In the genomic region with DNA sequence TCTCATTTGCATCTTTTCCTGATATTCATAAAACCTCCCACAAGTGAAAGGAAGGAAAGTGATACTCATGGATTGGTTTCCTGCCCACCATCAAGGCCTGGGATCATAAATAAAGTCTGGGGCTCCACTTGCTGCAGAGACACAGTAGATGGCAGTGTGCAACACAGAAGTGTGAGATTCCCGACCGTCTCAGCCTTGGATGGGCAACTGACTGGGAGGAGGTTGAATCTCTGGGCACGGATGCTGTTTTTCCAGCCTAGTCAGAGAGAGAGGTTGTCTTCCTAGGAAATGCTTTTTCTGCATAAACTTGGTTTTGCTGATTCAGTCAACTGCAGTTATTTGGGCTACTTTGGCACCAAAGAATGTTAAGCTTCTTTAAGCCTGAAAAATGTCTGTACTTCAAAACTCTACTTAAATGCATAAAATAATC, we compare ENCODE assay signal across 7 cellular contexts. TPM values are rescaled to one million over a fixed set of nuclear protein-coding genes. Genes with fewer than 3 reads are reported as not detected.
DNase-seq lines count a peak whose midpoint lies in the region; ATAC-seq and TF ChIP-seq lines count a peak whose summit lies in the region.

No MANE protein-coding gene starts in this region.

- H4K20me1 ChIP-seq in GM23338 (replicated peaks; ENCODE audit: insufficient read depth), result no peaks in the 10 kb centered on the region

- no peak overlapping the region for H3K4me2 ChIP-seq in GM23338

- DNase-seq in GM23338 (ENCODE audit: low spot score) (peak; percentile 81), NCI-H2171 (lab: John Stamatoyannopoulos, UW) (peak; percentile 67), astrocyte of the hippocampus (ENCODE audit: low read depth, low spot score) (peak; percentile 89), iPS DF 4.7 (ENCODE audit: extremely low read depth, low spot score) (peak; percentile 46), testis (peak; percentile 77)

- TF ChIP-seq CTCF in GM23338 (conservative IDR thresholded peaks at IDR 0.05; ENCODE audit: low read depth in 2 of 2) (peak; percentile 76 to 92), testis (IDR thresholded peaks at IDR 0.05) (peak; percentile 27 to 45 (median 31))

- peaks cover 2% of the 10 kb centered on the region for H3K9me2 ChIP-seq in GM23338 (ENCODE audit: insufficient read depth)

- TF ChIP-seq POLR2A in testis (IDR thresholded peaks at IDR 0.05), result no peak

- H3K79me2 ChIP-seq in GM23338 (replicated peaks; ENCODE audit: insufficient read depth), result no peaks in the 10 kb centered on the region

- H3K27ac ChIP-seq in GM23338 (ENCODE audit: low read depth) (no peak overlapping the region), testis (no peak overlapping the region)

- H3K9me3 ChIP-seq in testis, result no peaks in the 10 kb centered on the region

- no peaks in the 10 kb centered on the region for H3K27me3 Mint-ChIP-seq in GM23338 (ENCODE audit: insufficient read depth, low read depth, poor library complexity)

- no peak overlapping the region for H3K4me3 Mint-ChIP-seq in GM23338

- WGBS in testis, 2 donors, result 26 to 43% methylated on average over 3 of the region's 3 CpGs

- H3K4me1 ChIP-seq in GM23338 (ENCODE audit: insufficient read depth), result no peaks in the 10 kb centered on the region
- no peaks in the 10 kb centered on the region for H3K4me1 ChIP-seq in testis

- no peak overlapping the region for H2AFZ ChIP-seq in GM23338

- no peaks in the 10 kb centered on the region for H3K9me3 Mint-ChIP-seq in GM23338

- H3K4me1 Mint-ChIP-seq in GM23338, result peaks cover 9% of the 10 kb centered on the region; the same call in 2 of the 3 replicates

- H3K36me3 ChIP-seq in GM23338 (ENCODE audit: insufficient read depth) (no peaks in the 10 kb centered on the region), testis (ENCODE audit: low read depth, missing control alignments) (no peaks in the 10 kb centered on the region)

- intact Hi-C loops in testis (cut with DNase I; ENCODE audit: low total_unique reads), result no loop called here

- no peak overlapping the region for H3K27ac Mint-ChIP-seq in GM23338

- no peaks in the 10 kb centered on the region for H3K36me3 Mint-ChIP-seq in GM23338 (ENCODE audit: low read depth)

- no peaks in the 10 kb centered on the region for H3K27me3 ChIP-seq in GM23338 (ENCODE audit: insufficient read depth)
- no peaks in the 10 kb centered on the region for H3K27me3 ChIP-seq in testis

- peak; percentile 97 for ATAC-seq in GM23338
- no peak for ATAC-seq in HG03342 (IDR thresholded peaks at IDR 0.05; ENCODE audit: unreplicated experiment)
- ATAC-seq in GM21529 (IDR thresholded peaks at IDR 0.05; ENCODE audit: unreplicated experiment), result no peak

- H3K4me3 ChIP-seq in GM23338 (no peak overlapping the region), testis (no peak overlapping the region)

- H3F3A ChIP-seq in GM23338 (replicated peaks; ENCODE audit: low read depth), result no peaks in the 10 kb centered on the region

TF ChIP-seq in GM23338, 12 proteins besides CTCF, POLR2A, EP300 and RAD21 (continues in another document):
- TF ChIP-seq STAT1 (IDR thresholded peaks at IDR 0.05; ENCODE audit: unreplicated experiment), result no peak
- no peak for TF ChIP-seq POLR2AphosphoS5 (IDR thresholded peaks at IDR 0.05; ENCODE audit: low read depth)
- no peak for TF ChIP-seq NANOG (IDR thresholded peaks at IDR 0.05; ENCODE audit: borderline replicate concordance)
- TF ChIP-seq ZNF462 (CRISPR knock-in tag; IDR thresholded peaks at IDR 0.05), result no peak
- TF ChIP-seq EZH2 (IDR thresholded peaks at IDR 0.05; ENCODE audit: low read depth, unreplicated experiment), result no peak
- TF ChIP-seq, protein P1, sequence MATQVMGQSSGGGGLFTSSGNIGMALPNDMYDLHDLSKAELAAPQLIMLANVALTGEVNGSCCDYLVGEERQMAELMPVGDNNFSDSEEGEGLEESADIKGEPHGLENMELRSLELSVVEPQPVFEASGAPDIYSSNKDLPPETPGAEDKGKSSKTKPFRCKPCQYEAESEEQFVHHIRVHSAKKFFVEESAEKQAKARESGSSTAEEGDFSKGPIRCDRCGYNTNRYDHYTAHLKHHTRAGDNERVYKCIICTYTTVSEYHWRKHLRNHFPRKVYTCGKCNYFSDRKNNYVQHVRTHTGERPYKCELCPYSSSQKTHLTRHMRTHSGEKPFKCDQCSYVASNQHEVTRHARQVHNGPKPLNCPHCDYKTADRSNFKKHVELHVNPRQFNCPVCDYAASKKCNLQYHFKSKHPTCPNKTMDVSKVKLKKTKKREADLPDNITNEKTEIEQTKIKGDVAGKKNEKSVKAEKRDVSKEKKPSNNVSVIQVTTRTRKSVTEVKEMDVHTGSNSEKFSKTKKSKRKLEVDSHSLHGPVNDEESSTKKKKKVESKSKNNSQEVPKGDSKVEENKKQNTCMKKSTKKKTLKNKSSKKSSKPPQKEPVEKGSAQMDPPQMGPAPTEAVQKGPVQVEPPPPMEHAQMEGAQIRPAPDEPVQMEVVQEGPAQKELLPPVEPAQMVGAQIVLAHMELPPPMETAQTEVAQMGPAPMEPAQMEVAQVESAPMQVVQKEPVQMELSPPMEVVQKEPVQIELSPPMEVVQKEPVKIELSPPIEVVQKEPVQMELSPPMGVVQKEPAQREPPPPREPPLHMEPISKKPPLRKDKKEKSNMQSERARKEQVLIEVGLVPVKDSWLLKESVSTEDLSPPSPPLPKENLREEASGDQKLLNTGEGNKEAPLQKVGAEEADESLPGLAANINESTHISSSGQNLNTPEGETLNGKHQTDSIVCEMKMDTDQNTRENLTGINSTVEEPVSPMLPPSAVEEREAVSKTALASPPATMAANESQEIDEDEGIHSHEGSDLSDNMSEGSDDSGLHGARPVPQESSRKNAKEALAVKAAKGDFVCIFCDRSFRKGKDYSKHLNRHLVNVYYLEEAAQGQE (IDR thresholded peaks at IDR 0.05; ENCODE audit: unreplicated experiment), result no peak
- no peak for TF ChIP-seq EZH2phosphoT487 (IDR thresholded peaks at IDR 0.05; ENCODE audit: unreplicated experiment)

RNA-seq across cellular contexts. Expression of gene RFPL4B, which starts 9.9 kb away (rescaled TPM):
- total RNA-seq in GM23338 (2014; rRNA removed; shearing (Covaris generic)), result not detected in 2 replicates
- polyA plus RNA-seq in GM23338 (2016; fragmentation: Nextera tagmentation; extraction: Ambion mirVana) (not detected in 2 replicates), testis (ENCODE audit: insufficient read depth, low read depth, low replicate concordance) (2.4 TPM)
- 1 to 10 TPM; 2.1 to 3.8 TPM for total RNA-seq in testis
